22 cellular contexts compared by ENCODE assay signal in genomic region chr7:131924857-131925256, GRCh38.
DNase-seq lines count a peak whose midpoint lies in the region; ATAC-seq, FAIRE-seq and TF ChIP-seq lines count a peak whose summit lies in the region.
"Had no signal": no experiment of that assay in that cellular context is flagged by ENCODE, and none has a peak within 500 bp of the region (broad histone marks: within the 10 kb centered on the region; RNA-seq: fewer than 3 reads in every experiment).

No MANE protein-coding gene starts in this region.

- H3K4me2 ChIP-seq in GM23248 (ENCODE audit: unreplicated experiment), result no peak overlapping the region
- H3K4me2 ChIP-seq: KMS-11, neural progenitor cell had no signal

- WGBS in GM23248 (ENCODE audit: low coverage in 1 of 2, low lambda C conversion rate in 2 of 2, missing lambda C conversion rate in 2 of 2), 2 experiments, result 56 to 60% methylated on average over 3 of the region's 3 CpGs

- DNase-seq in BE2C (no peak), GM18507 (ENCODE audit: extremely low spot score, insufficient read length, low read depth) (no peak), RPMI7951 (ENCODE audit: low read depth) (peak; percentile 12), GM23248 (no peak), NCI-H1105 (lab: John Stamatoyannopoulos, UW) (no peak), superior temporal gyrus (ENCODE audit: extremely low spot score) (no peak)
- DNase-seq: activated CD4-positive, alpha-beta T cell treated with anti-CD3 and anti-CD28 coated beads, Interleukin-2, amount 50 U/mL, for 4 hours; activated T-cell treated with anti-CD3 and anti-CD28 coated beads for 4 hours; CD4-positive, alpha-beta memory T cell; DMS79; H7; NCI-H2029; NK-92 treated with Interleukin-12 subunit alpha and Interleukin-12 subunit beta, amount 100 ng/mL, for 24 hours; RPMI8226; WERI-Rb-1 had no signal

- H3K4me3 ChIP-seq in BE2C (ENCODE audit: low read depth, low read length), result peak overlapping the region; percentile 42
- H3K4me3 ChIP-seq in GM23248, result no peak overlapping the region
- H3K4me3 ChIP-seq: coronary artery, neural progenitor cell, prostate gland had no signal

- H3K27me3 ChIP-seq in BE2C, result no peaks in the 10 kb centered on the region
- H3K27me3 ChIP-seq in GM23248 (replicated peaks; ENCODE audit: insufficient read depth), result peaks cover 21% of the 10 kb centered on the region

- H3K79me2 ChIP-seq in GM23248 (ENCODE audit: insufficient read depth), result no peaks in the 10 kb centered on the region

- H3F3A ChIP-seq in GM23248 (ENCODE audit: insufficient read depth), result no peaks in the 10 kb centered on the region

- H3K36me3 ChIP-seq in BE2C, result no peaks in the 10 kb centered on the region
- no peaks in the 10 kb centered on the region for H3K36me3 ChIP-seq in GM23248 (ENCODE audit: low read depth)
- H3K36me3 ChIP-seq: neural progenitor cell, prostate gland, WERI-Rb-1 had no signal

- no peak overlapping the region for H3K27ac ChIP-seq in GM23248
- H3K27ac ChIP-seq: coronary artery, KMS-11, neural progenitor cell, prostate gland, WERI-Rb-1 had no signal

- peak; percentile 44 for ATAC-seq in HG02870 (IDR thresholded peaks at IDR 0.05; ENCODE audit: unreplicated experiment)
- ATAC-seq: SK-N-SH treated with all-trans-retinoic acid at 6 μM for 48 hours had no signal

- in situ Hi-C loops in GM23248 (cut with MboI), result no loop called here

- H3K9me3 ChIP-seq in BE2C, result no peaks in the 10 kb centered on the region
- H3K9me3 ChIP-seq in GM23248 (ENCODE audit: low read depth), result no peaks in the 10 kb centered on the region
- H3K9me3 ChIP-seq: prostate gland had no signal

- no peak overlapping the region for H2AFZ ChIP-seq in GM23248
- H2AFZ ChIP-seq: neural progenitor cell had no signal

- no peak for TF ChIP-seq CTCF in BE2C (IDR thresholded peaks at IDR 0.05; ENCODE audit: low read depth, low read length)

- no peaks in the 10 kb centered on the region; the same call in 1 of the 2 replicates for H3K4me1 ChIP-seq in BE2C
- no peaks in the 10 kb centered on the region for H3K4me1 ChIP-seq in GM23248 (ENCODE audit: insufficient read depth)
- H3K4me1 ChIP-seq: neural progenitor cell, prostate gland had no signal

- peak; percentile 35 for FAIRE-seq in GM18507 (lab: Jason Lieb, UNC)
- FAIRE-seq: keratinocyte had no signal

- H4K20me1 ChIP-seq in GM23248 (ENCODE audit: insufficient read depth), result no peaks in the 10 kb centered on the region

- H3K9me2 ChIP-seq in GM23248 (ENCODE audit: insufficient read depth), result no peaks in the 10 kb centered on the region

- no peak overlapping the region for H3K9ac ChIP-seq in GM23248
- H3K9ac ChIP-seq: KMS-11, neural progenitor cell had no signal
